Comparison of ENCODE assay signal across 10 cellular contexts in the genomic region with DNA sequence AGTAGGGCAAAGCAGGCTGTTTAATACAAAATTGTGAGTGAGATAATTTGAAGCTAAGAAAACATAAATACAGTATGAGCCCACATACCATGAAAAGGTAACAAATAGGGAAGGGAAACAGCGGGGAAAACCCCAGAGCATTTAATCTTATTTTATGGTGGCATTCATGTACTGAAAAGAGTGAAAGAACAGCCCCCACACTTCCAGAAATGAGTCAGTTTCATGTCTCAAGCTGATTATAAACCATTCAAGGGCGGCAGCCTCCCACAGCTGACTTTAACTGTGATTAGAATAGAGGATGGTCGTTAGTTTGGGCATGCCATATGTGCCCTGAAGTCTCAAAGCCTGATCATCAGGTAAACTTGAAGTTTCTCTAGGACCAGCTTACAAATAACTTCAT.
A peak's percentile ranks its signal among the peaks of the same experiment; 100 is the strongest.
DNase-seq lines count a peak whose midpoint lies in the region; ATAC-seq, FAIRE-seq and TF ChIP-seq lines count a peak whose summit lies in the region.
"Had no signal": no experiment of that assay in that cellular context is flagged by ENCODE, and none has a peak within 500 bp of the region (broad histone marks: within the 10 kb centered on the region; RNA-seq: fewer than 3 reads in every experiment).

No MANE protein-coding gene starts in this region.

- H3K4me3 ChIP-seq in lower leg skin (ENCODE audit: low read depth, poor library complexity, severe bottlenecking), result no peak overlapping the region

- DNase-seq in GM12891 (ENCODE audit: insufficient read length, low spot score) (peak; percentile 11), NCI-H524 treated with DMSO at 0.1 percent for 48 hours (lab: John Stamatoyannopoulos, UW) (peak; percentile 78), ecto neural progenitor cell (ENCODE audit: low spot score) (no peak), H54 (ENCODE audit: insufficient read length, low spot score) (no peak), lower leg skin (ENCODE audit: low spot score in 2 of 2) (no peak)
- DNase-seq: endodermal cell, immature natural killer cell had no signal

- FAIRE-seq in GM12891 (lab: Jason Lieb, UNC) (peak; percentile 94), H54 (lab: Jason Lieb, UNC) (no peak)

- 46 to 55% methylated on average over 3 of the region's 3 CpGs for WGBS in lower leg skin, 2 donors

- TF ChIP-seq POLR2A in GM12891 (IDR thresholded peaks at IDR 0.05; ENCODE audit: low read depth, low read length) (peak; percentile 42; the same call in 1 of the 2 replicates), H54 (IDR thresholded peaks at IDR 0.05; ENCODE audit: low read depth, low read length) (no peak), lower leg skin (IDR thresholded peaks at IDR 0.05) (no peak)

- intact Hi-C loops in lower leg skin (cut with DNase I; ENCODE audit: low total_unique reads), result no loop called here

- no peak for TF ChIP-seq CTCF in lower leg skin (IDR thresholded peaks at IDR 0.05)

- ATAC-seq in GM19438 (IDR thresholded peaks at IDR 0.05; ENCODE audit: low read depth, unreplicated experiment) (peak; percentile 85), HG02885 (IDR thresholded peaks at IDR 0.05; ENCODE audit: poor library complexity, unreplicated experiment) (peak; percentile 98), esophagus mucosa (no peak)

TF ChIP-seq in GM12891, 5 proteins besides CTCF, POLR2A, EP300 and RAD21:
- TF ChIP-seq POLR2AphosphoS5 (IDR thresholded peaks at IDR 0.05; ENCODE audit: low read depth, low read length), result peak; percentile 53; the same call in 1 of the 2 replicates
- peak; percentile 96 for TF ChIP-seq SPI1 (IDR thresholded peaks at IDR 0.05; ENCODE audit: low read depth, low read length)
- TF ChIP-seq PAX5 (IDR thresholded peaks at IDR 0.05; ENCODE audit: insufficient read depth, low read length, severe bottlenecking), result no peak
- peak; percentile 85 for TF ChIP-seq POU2F2 (IDR thresholded peaks at IDR 0.05; ENCODE audit: low read depth, low read length)
- peak; percentile 35; the same call in 1 of the 2 replicates for TF ChIP-seq TAF1 (IDR thresholded peaks at IDR 0.05; ENCODE audit: low read depth, low read length)

Comparison
In these comparisons a context has a peak if more than half of its experiments do, and no peak if none do; other contexts are left out.
1. DNase-seq: peak in GM12891 (single experiment) and NCI-H524 treated with DMSO at 0.1 percent for 48 hours (single experiment); none in ecto neural progenitor cell (single experiment), H54 (single experiment) and lower leg skin (0 of 2).